23 cellular contexts compared by ENCODE assay signal in the genomic region with DNA sequence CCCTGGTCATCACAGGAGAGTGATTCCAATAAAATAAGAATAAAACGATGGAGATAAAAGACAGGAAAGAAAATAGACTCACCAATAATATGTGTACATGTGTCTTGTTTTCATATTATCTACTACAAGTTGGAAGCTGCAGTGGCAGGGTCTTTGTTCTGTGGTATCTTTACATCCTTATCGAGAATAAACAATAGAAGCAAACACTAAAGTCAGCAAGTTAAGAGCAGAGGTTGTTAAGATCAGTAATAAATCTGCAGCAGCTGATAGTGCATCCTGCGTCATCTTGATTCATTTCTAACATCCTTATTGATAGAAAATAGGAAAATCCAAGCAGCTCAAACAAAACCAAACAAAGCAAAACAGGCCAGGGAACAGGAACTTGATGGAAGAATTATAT.
"Had no signal": no experiment of that assay in that cellular context is flagged by ENCODE, and none has a peak within 500 bp of the region (broad histone marks: within the 10 kb centered on the region; RNA-seq: fewer than 3 reads in every experiment).

No MANE protein-coding gene starts in this region.

- H3K36me3 ChIP-seq: MG63, WERI-Rb-1 had no signal

- DNase-seq: activated CD4-positive, alpha-beta T cell treated with anti-CD3 and anti-CD28 coated beads for 36 hours; activated CD4-positive, alpha-beta T cell treated with anti-CD3 and anti-CD28 coated beads, Interleukin-2, amount 50 U/mL, for 1 hour; activated CD8-positive, alpha-beta memory T cell treated with anti-CD3 and anti-CD28 coated beads, Interleukin-2, amount 50 U/mL, for 4 hours; activated CD8-positive, alpha-beta T cell treated with anti-CD3 and anti-CD28 coated beads for 36 hours; activated gamma-delta T cell treated with Interleukin-2 at 50 U/mL for 16 hours; activated naive CD4-positive, alpha-beta T cell treated with anti-CD3 and anti-CD28 coated beads, Interleukin-2, amount 10 ng/mL, durations not matched to agents 7 days and 5 days; activated naive CD8-positive, alpha-beta T cell treated with anti-CD3 and anti-CD28 coated beads for 36 hours; activated T-cell treated with anti-CD3 and anti-CD28 coated beads, Interleukin-2, amount 50 U/mL, for 72 hours; KG1; MV-4-11; NCI-H1092 treated with DMSO at 0.1 percent for 48 hours; NCI-H1436; NCI-H1694 treated with DMSO at 0.1 percent for 48 hours; NCI-H2029 treated with DMSO at 0.1 percent for 48 hours; NCI-H69; PC-9; SIG-M5; T-cell; T1000; WERI-Rb-1 had no signal

- H3K4me3 ChIP-seq: MG63, PC-9 had no signal

- ATAC-seq: activated CD4-positive, alpha-beta T cell treated with anti-CD3 and anti-CD28 coated beads for 36 hours; activated CD8-positive, alpha-beta T cell treated with anti-CD3 and anti-CD28 coated beads for 36 hours; activated T-cell treated with anti-CD3 and anti-CD28 coated beads, Interleukin-2, amount 50 U/mL, for 72 hours; T-cell had no signal

- H3K27ac Mint-ChIP-seq: activated CD4-positive, alpha-beta T cell treated with anti-CD3 and anti-CD28 coated beads for 36 hours; activated CD8-positive, alpha-beta T cell treated with anti-CD3 and anti-CD28 coated beads for 36 hours; activated naive CD4-positive, alpha-beta T cell treated with anti-CD3 and anti-CD28 coated beads, Interleukin-2, amount 10 ng/mL, durations not matched to agents 7 days and 5 days; activated naive CD8-positive, alpha-beta T cell treated with anti-CD3 and anti-CD28 coated beads for 36 hours; activated T-cell treated with anti-CD3 and anti-CD28 coated beads, Interleukin-2, amount 50 U/mL, for 72 hours; activated T-helper 2 cell treated with anti-CD3 and anti-CD28 coated beads, Interferon-gamma antibody, Interleukin-2, Interleukin-4, amounts not matched to agents 10 μg/mL and 5 μg/mL and 100 μg/mL, durations not matched to agents 14 hours and 24 hours and 36 hours; T-cell had no signal

- H3K4me3 Mint-ChIP-seq: activated CD4-positive, alpha-beta T cell treated with anti-CD3 and anti-CD28 coated beads for 36 hours; activated CD8-positive, alpha-beta T cell treated with anti-CD3 and anti-CD28 coated beads for 36 hours; activated naive CD4-positive, alpha-beta T cell treated with anti-CD3 and anti-CD28 coated beads, Interleukin-2, amount 10 ng/mL, durations not matched to agents 7 days and 5 days; activated naive CD8-positive, alpha-beta T cell treated with anti-CD3 and anti-CD28 coated beads for 36 hours; activated T-cell treated with anti-CD3 and anti-CD28 coated beads, Interleukin-2, amount 50 U/mL, for 72 hours; T-cell had no signal

- H3K27ac ChIP-seq: PC-9, WERI-Rb-1 had no signal

- H2AFZ ChIP-seq: PC-9 had no signal

- H3K27me3 ChIP-seq: MG63 had no signal

- FAIRE-seq: TTC549 had no signal

- H3K9me3 Mint-ChIP-seq: activated CD8-positive, alpha-beta T cell treated with anti-CD3 and anti-CD28 coated beads for 36 hours; activated naive CD4-positive, alpha-beta T cell treated with anti-CD3 and anti-CD28 coated beads, Interleukin-2, amount 10 ng/mL, durations not matched to agents 7 days and 5 days; activated naive CD8-positive, alpha-beta T cell treated with anti-CD3 and anti-CD28 coated beads for 36 hours had no signal

- H3K4me2 ChIP-seq: PC-9 had no signal

- H3K9me3 ChIP-seq: MG63 had no signal

- H3K27me3 Mint-ChIP-seq: activated CD4-positive, alpha-beta T cell treated with anti-CD3 and anti-CD28 coated beads for 36 hours; activated CD8-positive, alpha-beta T cell treated with anti-CD3 and anti-CD28 coated beads for 36 hours; activated naive CD8-positive, alpha-beta T cell treated with anti-CD3 and anti-CD28 coated beads for 36 hours; T-cell had no signal

- H3K36me3 Mint-ChIP-seq: activated naive CD4-positive, alpha-beta T cell treated with anti-CD3 and anti-CD28 coated beads, Interleukin-2, amount 10 ng/mL, durations not matched to agents 7 days and 5 days; activated naive CD8-positive, alpha-beta T cell treated with anti-CD3 and anti-CD28 coated beads for 36 hours; T-cell had no signal
